22 cellular contexts compared by ENCODE assay signal in the genomic region with DNA sequence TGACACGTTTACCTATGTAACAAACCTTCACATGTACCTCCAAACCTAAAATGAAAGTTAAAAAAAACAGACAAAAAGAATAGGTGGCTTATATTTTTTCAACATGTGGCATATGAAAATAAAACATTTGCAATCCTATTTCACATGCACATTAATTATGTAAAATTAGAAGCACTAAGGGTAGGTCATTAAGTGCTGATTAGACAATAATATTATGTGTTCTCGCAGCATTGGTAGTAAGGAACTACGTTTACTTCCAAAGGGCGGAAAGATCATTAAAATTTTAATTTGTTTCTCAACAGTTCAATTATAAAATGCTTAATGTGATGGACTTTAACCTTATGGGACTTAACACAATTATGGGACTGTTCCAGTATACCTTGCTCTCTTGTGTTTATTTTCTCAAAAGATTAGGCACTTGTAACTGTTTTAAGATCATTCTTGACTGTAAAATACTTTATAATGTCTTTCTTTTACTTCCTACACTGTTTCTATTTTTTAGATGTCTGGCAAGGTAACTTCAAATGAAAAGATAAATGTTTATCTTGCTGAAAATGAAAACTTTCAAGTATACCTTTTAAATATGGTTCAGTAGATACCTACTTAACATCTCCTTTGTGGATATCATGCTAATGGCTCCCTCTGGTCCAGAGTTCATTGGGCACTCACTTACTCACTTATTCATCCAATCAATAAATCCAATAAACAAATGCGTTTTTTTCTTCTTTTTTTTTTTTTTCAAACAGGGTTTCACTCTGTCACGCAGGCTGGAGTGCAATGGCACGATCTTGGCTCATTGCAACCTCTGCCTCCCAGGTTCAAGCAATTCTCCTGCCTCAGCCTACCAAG.
"Had no signal": no experiment of that assay in that cellular context is flagged by ENCODE, and none has a peak within 500 bp of the region (broad histone marks: within the 10 kb centered on the region; RNA-seq: fewer than 3 reads in every experiment).

No MANE protein-coding gene starts in this region.

- H3K27ac ChIP-seq: ascending aorta, cardiac muscle cell, PC-9, RWPE1 had no signal

- H3K9me3 ChIP-seq: ascending aorta had no signal

- H2AFZ ChIP-seq: PC-9 had no signal

- H3K4me1 ChIP-seq: ascending aorta had no signal

- DNase-seq: activated CD4-positive, alpha-beta T cell treated with anti-CD3 and anti-CD28 coated beads, Interleukin-2, amount 10 ng/mL, durations not matched to agents 24 days and 14 days; activated CD4-positive, alpha-beta T cell treated with anti-CD3 and anti-CD28 coated beads, Interleukin-2, amount 50 U/mL, for 4 hours; activated CD8-positive, alpha-beta T cell treated with anti-CD3 and anti-CD28 coated beads for 36 hours; activated gamma-delta T cell; activated naive CD4-positive, alpha-beta T cell treated with Interleukin-2 at 50 U/mL for 16 hours; activated naive CD8-positive, alpha-beta T cell treated with anti-CD3 and anti-CD28 coated beads, Interleukin-2, amount 10 ng/mL, durations not matched to agents 7 days and 5 days; activated T-cell treated with anti-CD3 and anti-CD28 coated beads, Interleukin-2, amount 50 U/mL, for 1 hour; amygdala; NCI-H1092 treated with DMSO at 0.1 percent for 48 hours; NCI-H1417; NCI-H1930; NCI-H2081 treated with DMSO at 0.1 percent for 48 hours; NCI-H226; NCI-H446 treated with DMSO at 0.1 percent for 48 hours; NCI-H524; NK-92 treated with Interleukin-12 subunit alpha and Interleukin-12 subunit beta, amount 100 ng/mL, for 24 hours; PC-9; SIG-M5 had no signal

- ATAC-seq: activated CD8-positive, alpha-beta T cell treated with anti-CD3 and anti-CD28 coated beads for 36 hours; Right ventricle myocardium inferior had no signal

- H3K36me3 ChIP-seq: ascending aorta, cardiac muscle cell had no signal

- H3K27me3 ChIP-seq: ascending aorta, cardiac muscle cell had no signal

- H3K4me3 ChIP-seq: ascending aorta, cardiac muscle cell, PC-9 had no signal

- H3K4me2 ChIP-seq: PC-9 had no signal
